ENCODE assay signal across 19 cellular contexts in the genomic region with DNA sequence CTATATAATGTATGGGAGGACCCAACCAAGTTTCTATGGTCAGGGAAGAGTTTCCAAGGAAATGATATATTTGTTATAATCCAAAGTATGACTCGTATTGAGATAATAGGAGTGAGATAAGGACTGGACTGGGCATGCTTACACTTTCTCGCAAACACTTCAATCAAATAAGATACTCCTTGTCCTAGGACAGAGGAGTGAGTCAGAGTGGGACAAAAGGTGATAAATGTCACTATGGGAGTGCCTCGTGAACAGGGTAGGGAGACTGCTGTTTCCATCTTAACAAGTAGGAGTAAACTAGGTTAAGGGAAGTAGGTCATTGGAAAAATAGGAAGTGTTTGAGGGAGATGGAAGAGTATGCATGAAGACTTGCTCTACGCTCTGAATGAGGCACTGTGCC.
"Had no signal": no experiment of that assay in that cellular context is flagged by ENCODE, and none has a peak within 500 bp of the region (broad histone marks: within the 10 kb centered on the region; RNA-seq: fewer than 3 reads in every experiment).

No MANE protein-coding gene starts in this region.

- H3K36me3 ChIP-seq: adrenal gland, esophagus squamous epithelium, lower lobe of right lung, thyroid gland, uterus, WERI-Rb-1 had no signal

- H3K4me3 Mint-ChIP-seq: brain; central memory CD8-positive, alpha-beta T cell; mesothelial cell of epicardium; nephron progenitor cell; stimulated activated naive B cell treated with anti-CD40 and anti-IgM and Interleukin-4, amounts not matched to agents 10 μg/mL and 1 μg/mL and 100 μg/mL, for 72 hours; T-helper 17 cell had no signal

- DNase-seq: activated CD4-positive, alpha-beta T cell treated with anti-CD3 and anti-CD28 coated beads for 1 hour; activated gamma-delta T cell; cortex of kidney; effector CD8-positive, alpha-beta T cell; esophagus squamous epithelium; lower lobe of right lung; nephron progenitor cell; nucleus accumbens; retina; stimulated activated naive B cell treated with anti-CD40 and anti-IgM and Interleukin-4, amounts not matched to agents 10 μg/mL and 1 μg/mL and 100 μg/mL, for 72 hours; T-helper 17 cell; thyroid gland; uterus; WERI-Rb-1 had no signal

- H3K4me3 ChIP-seq: adrenal gland, esophagus squamous epithelium, lower lobe of right lung, thyroid gland, uterus had no signal

- H3K9me3 Mint-ChIP-seq: central memory CD8-positive, alpha-beta T cell; stimulated activated naive B cell treated with anti-CD40 and anti-IgM and Interleukin-4, amounts not matched to agents 10 μg/mL and 1 μg/mL and 100 μg/mL, for 72 hours had no signal

- H3K27ac Mint-ChIP-seq: activated naive CD4-positive, alpha-beta T cell treated with anti-CD3 and anti-CD28 coated beads, Interleukin-2, amount 50 U/mL, for 72 hours; brain; mesothelial cell of epicardium; nephron progenitor cell; stimulated activated naive B cell treated with anti-CD40 and anti-IgM and Interleukin-4, amounts not matched to agents 10 μg/mL and 1 μg/mL and 100 μg/mL, for 72 hours; T-helper 17 cell had no signal

- H3K36me3 Mint-ChIP-seq: activated naive CD4-positive, alpha-beta T cell treated with anti-CD3 and anti-CD28 coated beads, Interleukin-2, amount 50 U/mL, for 72 hours; brain; mesothelial cell of epicardium; stimulated activated naive B cell treated with anti-CD40 and anti-IgM and Interleukin-4, amounts not matched to agents 10 μg/mL and 1 μg/mL and 100 μg/mL, for 72 hours had no signal

- ATAC-seq: activated naive CD4-positive, alpha-beta T cell treated with anti-CD3 and anti-CD28 coated beads, Interleukin-2, amount 50 U/mL, for 72 hours; lower lobe of right lung; stimulated activated naive B cell treated with anti-CD40 and anti-IgM and Interleukin-4, amounts not matched to agents 10 μg/mL and 1 μg/mL and 100 μg/mL, for 72 hours; T-helper 17 cell had no signal

- H3K27me3 ChIP-seq: adrenal gland, esophagus squamous epithelium, thyroid gland, uterus had no signal

- H3K4me1 ChIP-seq: adrenal gland, esophagus squamous epithelium, lower lobe of right lung, thyroid gland, uterus had no signal

- H3K27ac ChIP-seq: adrenal gland, esophagus squamous epithelium, lower lobe of right lung, thyroid gland, uterus, WERI-Rb-1 had no signal

- H3K4me1 Mint-ChIP-seq: brain; central memory CD8-positive, alpha-beta T cell; mesothelial cell of epicardium; nephron progenitor cell; stimulated activated naive B cell treated with anti-CD40 and anti-IgM and Interleukin-4, amounts not matched to agents 10 μg/mL and 1 μg/mL and 100 μg/mL, for 72 hours; T-helper 17 cell had no signal

- H3K9me3 ChIP-seq: adrenal gland, esophagus squamous epithelium, lower lobe of right lung, thyroid gland, uterus had no signal
